ENCODE assay signal across 1 cellular context in genomic region chr17:76645481-76645880, GRCh38.
TF ChIP-seq lines count a peak whose summit lies in the region.

No MANE protein-coding gene starts in this region.

TF ChIP-seq in HepG2, 621 proteins besides CTCF, POLR2A, EP300 and RAD21 (continued from another document):
- TF ChIP-seq DZIP1 (CRISPR knock-in tag; IDR thresholded peaks at IDR 0.05): no peak
- no peak for TF ChIP-seq ARHGAP35 (CRISPR knock-in tag; IDR thresholded peaks at IDR 0.05; ENCODE audit: borderline replicate concordance)
